Comparison of ENCODE assay signal across 1 cellular context in genomic region chr19:8517551-8518442, GRCh38.
TF ChIP-seq lines count a peak whose summit lies in the region.

No MANE protein-coding gene starts in this region.

TF ChIP-seq in GM12878, 131 proteins besides CTCF, POLR2A, EP300 and RAD21:
- TF ChIP-seq IKZF1 (conservative IDR thresholded peaks at IDR 0.05) (no peak), IRF3 (IDR thresholded peaks at IDR 0.05) (no peak)
